ENCODE assay signal across 1 cellular context in genomic region chr22:39343259-39344045, GRCh38.
TF ChIP-seq lines count a peak whose summit lies in the region.

No MANE protein-coding gene starts in this region.

TF ChIP-seq in GM12878, 131 proteins besides CTCF, POLR2A, EP300 and RAD21 (continued from another document):
- peak; percentile 59; the same call in 1 of the 2 replicates for TF ChIP-seq SMC3 (IDR thresholded peaks at IDR 0.05; ENCODE audit: borderline replicate concordance, low read length)
- no peak for TF ChIP-seq CEBPZ (IDR thresholded peaks at IDR 0.05; ENCODE audit: low read depth, low read length)
- TF ChIP-seq CHD1 (IDR thresholded peaks at IDR 0.05; ENCODE audit: low read depth, low read length) = no peak
- TF ChIP-seq FOXM1 (IDR thresholded peaks at IDR 0.05; ENCODE audit: low read depth, low read length) = no peak
- 0 out of 2 replicates have a peak, but pooled peaks have one; percentile 31 for TF ChIP-seq SMARCA5 (IDR thresholded peaks at IDR 0.05)
